Comparison of ENCODE assay signal across 8 cellular contexts in genomic region chr3:138082085-138082991, GRCh38. TPM values are rescaled to one million over a fixed set of nuclear protein-coding genes. Genes with fewer than 3 reads are reported as not detected.
DNase-seq lines count a peak whose midpoint lies in the region; ATAC-seq lines count a peak whose summit lies in the region.

No MANE protein-coding gene starts in this region.

- peak; percentile 51 for ATAC-seq in GM19351 (IDR thresholded peaks at IDR 0.05; ENCODE audit: unreplicated experiment)
- ATAC-seq in GM18861 (IDR thresholded peaks at IDR 0.05; ENCODE audit: unreplicated experiment), result no peak

- DNase-seq in AG08395 (ENCODE audit: low spot score) (peak; percentile 82), NOMO-1 treated with dmso at 0.1 percent for 144 hours (lab: John Stamatoyannopoulos, UW; ENCODE audit: unreplicated experiment) (peak; percentile 68), epidermal melanocyte (ENCODE audit: insufficient read length, low spot score) (peak; percentile 28), renal cortical epithelial cell (ENCODE audit: low read depth) (peak; percentile 94), UCSD-AML1 (lab: John Stamatoyannopoulos, UW; ENCODE audit: unreplicated experiment) (no peak)
- DNase-seq in activated CD8-positive, alpha-beta memory T cell treated with anti-CD3 and anti-CD28 coated beads for 24 hours, result no peak

RNA-seq across cellular contexts. Expression of gene DZIP1L, which starts 33.1 kb away (rescaled TPM):
- total RNA-seq in renal cortical epithelial cell, result 9.0 and 21.5 TPM in 2 replicates

RNA-seq across cellular contexts. Expression of gene A4GNT, which starts 49.9 kb away (rescaled TPM):
- total RNA-seq in renal cortical epithelial cell, result not detected in 2 replicates

Comparison
In these comparisons a context has a peak if more than half of its experiments do, and no peak if none do; other contexts are left out.
1. DNase-seq: peak in AG08395 (single experiment), NOMO-1 treated with dmso at 0.1 percent for 144 hours (single experiment), epidermal melanocyte (single experiment) and renal cortical epithelial cell (single experiment); none in activated CD8-positive, alpha-beta memory T cell treated with anti-CD3 and anti-CD28 coated beads for 24 hours (single experiment) and UCSD-AML1 (single experiment).